In the genomic region with DNA sequence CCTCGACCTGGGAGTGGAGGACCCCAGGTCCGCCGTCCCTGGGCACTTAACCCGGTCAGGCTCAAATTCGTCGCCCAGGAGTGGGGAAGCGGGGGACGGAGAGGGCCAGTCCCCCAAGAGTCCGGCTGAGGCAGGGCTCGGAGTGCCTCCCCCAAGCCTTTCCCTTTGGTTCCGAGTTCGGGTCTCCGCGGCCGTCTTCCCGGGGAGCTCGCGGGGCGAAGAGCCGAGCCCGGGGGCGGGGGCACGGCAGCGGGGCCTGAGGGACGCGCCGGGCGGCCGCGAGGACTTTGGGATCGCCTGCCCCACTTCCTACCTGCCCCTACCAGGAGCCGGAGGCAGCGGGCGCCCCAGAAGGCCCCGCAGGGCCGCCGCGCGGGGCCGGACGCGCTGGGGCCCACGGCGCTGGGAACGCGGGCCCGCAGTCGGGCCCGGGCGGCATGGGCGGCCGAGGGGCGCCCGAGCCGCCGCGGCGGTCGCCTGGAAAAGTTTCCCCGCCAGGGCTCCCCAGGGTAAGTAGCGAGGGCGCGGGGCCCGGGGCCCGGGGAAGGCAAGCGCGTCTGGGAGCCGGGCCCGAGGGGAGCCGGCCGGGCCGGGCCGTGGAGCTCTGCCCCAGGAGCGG, we compare ENCODE assay signal across 8 cellular contexts. TPM values are rescaled to one million over a fixed set of nuclear protein-coding genes. Genes with fewer than 3 reads are reported as not detected.
DNase-seq lines count a peak whose midpoint lies in the region; ATAC-seq, FAIRE-seq and TF ChIP-seq lines count a peak whose summit lies in the region.

No MANE protein-coding gene starts in this region.

- no peaks in the 10 kb centered on the region for H3K27me3 Mint-ChIP-seq in stimulated activated memory B cell treated with anti-CD40 and anti-IgM and Interleukin-4, amounts not matched to agents 10 μg/mL and 1 μg/mL and 100 μg/mL, for 72 hours

- H2AFZ ChIP-seq in GM12878 (ENCODE audit: control insufficient read depth, low read depth, low read length) = peak overlapping the region; percentile 61
- peak overlapping the region; percentile 33 for H2AFZ ChIP-seq in keratinocyte (ENCODE audit: control insufficient read depth, low read length)

- FAIRE-seq in GM12878 (lab: Jason Lieb, UNC) = no peak
- no peak for FAIRE-seq in keratinocyte (lab: Jason Lieb, UNC)
- FAIRE-seq in frontal cortex (lab: Jason Lieb, UNC) = no peak

- H3K4me3 Mint-ChIP-seq in stimulated activated memory B cell treated with anti-CD40 and anti-IgM and Interleukin-4, amounts not matched to agents 10 μg/mL and 1 μg/mL and 100 μg/mL, for 72 hours = peak overlapping the region; percentile 86

- RAD21 ChIA-PET in GM12878 (lab: Charles Lee; ENCODE audit: unreplicated experiment) = interaction anchor here (0.5 to 2.8 kb wide), 8 partner anchors 15 to 163 kb away, joined by 3 to 11 read pairs (median 4); no protein-coding TSS in a partner anchor

- H3K9ac ChIP-seq in NT2/D1 (ENCODE audit: insufficient read length, low read depth) (peak overlapping the region; percentile 92), GM12878 (ENCODE audit: control insufficient read depth, insufficient read depth, low read length) (peak overlapping the region; percentile 93), keratinocyte (ENCODE audit: control insufficient read depth, extremely low read depth, insufficient read depth, low read length) (peak overlapping the region; percentile 88)

- H3K27ac Mint-ChIP-seq in stimulated activated memory B cell treated with anti-CD40 and anti-IgM and Interleukin-4, amounts not matched to agents 10 μg/mL and 1 μg/mL and 100 μg/mL, for 72 hours = peak overlapping the region; percentile 82

- H3K27me3 ChIP-seq in NT2/D1 (ENCODE audit: insufficient read depth, insufficient read length) (no peaks in the 10 kb centered on the region), GM12878 (replicated peaks in 1 of 2; ENCODE audit: control insufficient read depth in 2 of 2, insufficient read depth in 2 of 2, low read length in 1 of 2) (no peaks in the 10 kb centered on the region), keratinocyte (ENCODE audit: control insufficient read depth, extremely low read depth, insufficient read depth, low read length) (no peaks in the 10 kb centered on the region)

- 1% methylated on average over 51 of the region's 74 CpGs for WGBS in GM12878 (ENCODE audit: insufficient coverage, insufficient replicate concordance, low lambda C conversion rate, missing lambda C conversion rate)

- intact Hi-C loops in GM12878 (cut with micrococcal nuclease; ENCODE audit: unreplicated experiment) = loop anchor here (1.0 to 5.0 kb wide), 4 partner anchors 39 to 154 kb away; partner anchors contain the start of gene BLM

- no TSS peak for BruUV-seq in GM12878 (replicated peaks; lab: Mats Ljungman, UMichigan)

- DNase-seq in activated effector memory CD4-positive, alpha-beta T cell treated with anti-CD3 and anti-CD28 coated beads, Interleukin-2, amount 50 U/mL, for 16 hours = peak; percentile 76
- DNase-seq in activated effector memory CD4-positive, alpha-beta T cell treated with Interleukin-2 at 50 U/mL for 16 hours = no peak
- DNase-seq in NT2/D1 (ENCODE audit: low read depth, low spot score) = no peak
- DNase-seq in GM12878 (ENCODE audit: low read depth, low spot score) = no peak
- no peak for DNase-seq in keratinocyte (ENCODE audit: low read depth, low spot score)
- no peak for DNase-seq in DMS79 treated with DMSO at 0.1 percent for 48 hours (lab: John Stamatoyannopoulos, UW)
- DNase-seq in frontal cortex (ENCODE audit: low spot score in 2 of 2) = no peak

- H4K20me1 ChIP-seq in GM12878 (ENCODE audit: control insufficient read depth, insufficient read depth) (peaks cover 4% of the 10 kb centered on the region; the same call in 1 of the 2 replicates), keratinocyte (ENCODE audit: control insufficient read depth, extremely low read depth, insufficient read depth, low read length) (no peaks in the 10 kb centered on the region)

- H3K9me3 ChIP-seq in NT2/D1 (ENCODE audit: insufficient read depth, low read length) = no peaks in the 10 kb centered on the region
- no peaks in the 10 kb centered on the region for H3K9me3 ChIP-seq in GM12878 (replicated peaks; ENCODE audit: control insufficient read depth, insufficient read depth, low read length)
- H3K9me3 ChIP-seq in keratinocyte (ENCODE audit: control insufficient read depth, low read depth, low read length) = no peaks in the 10 kb centered on the region

- peaks cover 1% of the 10 kb centered on the region for H3K36me3 Mint-ChIP-seq in stimulated activated memory B cell treated with anti-CD40 and anti-IgM and Interleukin-4, amounts not matched to agents 10 μg/mL and 1 μg/mL and 100 μg/mL, for 72 hours

- H3K4me1 ChIP-seq in NT2/D1 (ENCODE audit: insufficient read depth, insufficient read length) (peaks cover 35% of the 10 kb centered on the region), GM12878 (ENCODE audit: control insufficient read depth, insufficient read depth, low read length) (peaks cover 28% of the 10 kb centered on the region), keratinocyte (ENCODE audit: control insufficient read depth, extremely low read depth, insufficient read depth, low read length) (peaks cover 49% of the 10 kb centered on the region)

- TF ChIP-seq RAD21 in GM12878 (IDR thresholded peaks at IDR 0.05; ENCODE audit: insufficient read depth, low read depth, low read length) = no peak

- TF ChIP-seq EP300 in GM12878 (IDR thresholded peaks at IDR 0.05; ENCODE audit: borderline replicate concordance in 1 of 2, control insufficient read depth in 1 of 2, low read depth in 2 of 2, low read length in 2 of 2) = no peak

- H3K9me3 Mint-ChIP-seq in stimulated activated memory B cell treated with anti-CD40 and anti-IgM and Interleukin-4, amounts not matched to agents 10 μg/mL and 1 μg/mL and 100 μg/mL, for 72 hours = no peaks in the 10 kb centered on the region

- H3K36me3 ChIP-seq in NT2/D1 (ENCODE audit: insufficient read depth, insufficient read length, low read length) = peaks cover 12% of the 10 kb centered on the region
- peaks cover 0 to 5% of the 10 kb centered on the region in 2 experiments; a peak in 2 of 4 replicates for H3K36me3 ChIP-seq in GM12878 (ENCODE audit: control insufficient read depth in 2 of 2, insufficient read depth in 2 of 2, low read length in 1 of 2)
- peaks cover 4 to 5% of the 10 kb centered on the region in 2 experiments for H3K36me3 ChIP-seq in keratinocyte (ENCODE audit: control insufficient read depth in 2 of 2, extremely low read depth in 1 of 2, insufficient read depth in 2 of 2, low read length in 2 of 2)

- SMC1A ChIA-PET in GM12878 (lab: Charles Lee; ENCODE audit: uncharacterized antibody, unreplicated experiment) = interaction anchor here (1.0 to 2.4 kb wide), 8 partner anchors 13 to 223 kb away, joined by 3 to 10 read pairs (median 4); partner anchors contain the start of gene FES

- dilution Hi-C loops in keratinocyte (cut with MboI; ENCODE audit: extremely low pct_ligation_motif_present, low sequenced_read_pairs) = no loop called here

- peak overlapping the region; percentile 98 for H3K4me2 ChIP-seq in GM12878 (ENCODE audit: control insufficient read depth, insufficient read depth)
- peak overlapping the region; percentile 85 for H3K4me2 ChIP-seq in keratinocyte (ENCODE audit: control insufficient read depth, extremely low read depth, insufficient read depth, low read depth, low read length)

- TF ChIP-seq CTCF in GM12878 (IDR thresholded peaks at IDR 0.05 in 2 of 3, conservative IDR thresholded peaks at IDR 0.05 in 1 of 3; ENCODE audit: control insufficient read depth in 2 of 3, extremely low read depth in 1 of 3, insufficient read depth in 1 of 3, low read depth in 3 of 3, low read length in 3 of 3) (no peak), keratinocyte (optimal IDR thresholded peaks at IDR 0.05 in 1 of 3, IDR thresholded peaks at IDR 0.05 in 1 of 3, conservative IDR thresholded peaks at IDR 0.05 in 1 of 3; ENCODE audit: extremely low read depth in 1 of 3, insufficient read depth in 2 of 3, low read length in 3 of 3) (no peak)

- CTCF ChIA-PET in GM12878 (lab: Yijun Ruan, JAX) = interaction anchor here (1.0 to 2.2 kb wide), 3 partner anchors 14 to 61 kb away, joined by 4 to 10 read pairs (median 10); partner anchors contain the start of gene HDDC3

- H3K79me2 ChIP-seq in GM12878 (ENCODE audit: control insufficient read depth, insufficient read depth, low read length) (peaks cover 29% of the 10 kb centered on the region), keratinocyte (ENCODE audit: control insufficient read depth, insufficient read depth, low read length) (peaks cover 52% of the 10 kb centered on the region)

- H3K4me1 Mint-ChIP-seq in stimulated activated memory B cell treated with anti-CD40 and anti-IgM and Interleukin-4, amounts not matched to agents 10 μg/mL and 1 μg/mL and 100 μg/mL, for 72 hours = peaks cover 68% of the 10 kb centered on the region

- POLR2A ChIA-PET in GM12878 (lab: Charles Lee) = interaction anchor here (0.9 to 1.7 kb wide), 4 partner anchors 19 to 61 kb away, joined by 3 to 7 read pairs (median 4); partner anchors contain the start of gene HDDC3

- H3K9me1 ChIP-seq in keratinocyte (ENCODE audit: control insufficient read depth, extremely low read depth, insufficient read depth, low read length) = peaks cover 5% of the 10 kb centered on the region

- in situ Hi-C loops in GM12878 (cut with MboI) = no loop called here

- peak overlapping the region; percentile 67 for H3K4me3 ChIP-seq in NT2/D1 (ENCODE audit: insufficient read length, low read depth)
- H3K4me3 ChIP-seq in GM12878 = peak overlapping the region; percentile 94
- H3K4me3 ChIP-seq in keratinocyte (ENCODE audit: control insufficient read depth in 2 of 3, extremely low read depth in 1 of 3, insufficient read depth in 2 of 3, low read depth in 1 of 3, low read length in 3 of 3) = peak overlapping the region; percentile 61 to 89 (median 88)

- peak; percentile 23 for ATAC-seq in GM12878
- no peak for ATAC-seq in stimulated activated memory B cell treated with anti-CD40 and anti-IgM and Interleukin-4, amounts not matched to agents 10 μg/mL and 1 μg/mL and 100 μg/mL, for 72 hours

- H3K27ac ChIP-seq in GM12878 (ENCODE audit: control insufficient read depth, insufficient read depth) = peak overlapping the region; percentile 79
- H3K27ac ChIP-seq in keratinocyte (ENCODE audit: control insufficient read depth, insufficient read depth, low read length) = peak overlapping the region; percentile 92

- TF ChIP-seq POLR2A in GM12878 (IDR thresholded peaks at IDR 0.05; ENCODE audit: low read depth, low read length) = peak; percentile 10; the same call in 1 of the 2 replicates

RNA-seq across cellular contexts. Expression of gene FURIN, which starts 2.8 kb away (rescaled TPM):
- 47.7 and 63.7 TPM in 2 replicates for total RNA-seq in GM12878 (2013; cell fraction: nucleolus; rRNA removed)
- total RNA-seq in GM12878 (2014; rRNA removed) = 20.8 and 24.5 TPM in 2 replicates
- 9.9 and 11.2 TPM in 2 replicates for total RNA-seq in GM12878 (2014; rRNA removed; fragmentation: Illumina TruSeq; extraction: Trizol)
- 36.9 and 39.9 TPM in 2 replicates for total RNA-seq in GM12878 (2021)
- 10.8 TPM for polyA plus RNA-seq in GM12878 (2011; ENCODE audit: low read depth)
- polyA plus RNA-seq in GM12878 (2011; rRNA removed) = 1.9 and 5.6 TPM in 2 replicates
- 8.3 and 8.8 TPM in 2 replicates for polyA plus RNA-seq in GM12878 (2011; cell fraction: cytosol; rRNA removed)
- 11.4 and 16.8 TPM in 2 replicates for polyA plus RNA-seq in GM12878 (2011; cell fraction: nucleus; rRNA removed)
- 21.1 and 27.0 TPM in 2 replicates for polyA plus RNA-seq in GM12878 (2012)
- polyA plus RNA-seq in GM12878 (2014; fragmentation: Illumina TruSeq; extraction: Trizol) = 3.3 and 10.1 TPM in 2 replicates
- 1 to 10 TPM in 1 of 2 experiments, under 1 TPM in 1; 0.47 to 1.3 TPM for polyA plus RNA-seq in GM12878 (2014; fragmentation: Nextera tagmentation; extraction: Ambion mirVana)
- 23.2 and 26.3 TPM in 2 replicates for polyA plus RNA-seq in GM12878 (2014; rRNA removed)
- 1 to 10 TPM; 5.6 to 5.9 TPM for polyA plus RNA-seq in GM12878 (2016; fragmentation: Nextera tagmentation; extraction: Ambion mirVana)
- 7.2 and 13.4 TPM in 2 replicates for polyA minus RNA-seq in GM12878 (2011; rRNA and poly(A)+ RNA removed)
- 5.5 and 10.8 TPM in 2 replicates for polyA minus RNA-seq in GM12878 (2011; cell fraction: cytosol; rRNA and poly(A)+ RNA removed)
- polyA minus RNA-seq in GM12878 (2011; cell fraction: nucleus; rRNA and poly(A)+ RNA removed) = 5.2 and 5.9 TPM in 2 replicates
- polyA plus RNA-seq in keratinocyte = 22.8 to 36.5 TPM (median 34.7 TPM) in 3 replicates
- polyA plus RNA-seq in keratinocyte (2011; ENCODE audit: low read depth) = 52.4 TPM
- polyA plus RNA-seq in keratinocyte (2011; cell fraction: cytosol; rRNA removed) = 18.2 and 36.2 TPM in 2 replicates
- polyA plus RNA-seq in keratinocyte (2011; cell fraction: nucleus; rRNA removed) = 54.7 and 61.8 TPM in 2 replicates
- polyA plus RNA-seq in keratinocyte (2012; ENCODE audit: low replicate concordance) = 44.8 and 74.3 TPM in 2 replicates
- polyA minus RNA-seq in keratinocyte = 41.0 to 160 TPM (median 48.8 TPM) in 3 replicates
- 88.1 TPM for polyA minus RNA-seq in keratinocyte (2011; cell fraction: cytosol; rRNA and poly(A)+ RNA removed)
- 67.9 and 69.1 TPM in 2 replicates for polyA minus RNA-seq in keratinocyte (2011; cell fraction: nucleus; rRNA and poly(A)+ RNA removed)
- total RNA-seq in frontal cortex = 9.4 TPM

RNA-seq across cellular contexts. Expression of gene FES, which starts 13.1 kb away (rescaled TPM):
- 21.3 and 22.9 TPM in 2 replicates for total RNA-seq in GM12878 (2013; cell fraction: nucleolus; rRNA removed)
- 19.5 and 21.7 TPM in 2 replicates for total RNA-seq in GM12878 (2014; rRNA removed)
- 6.1 and 7.0 TPM in 2 replicates for total RNA-seq in GM12878 (2014; rRNA removed; fragmentation: Illumina TruSeq; extraction: Trizol)
- total RNA-seq in GM12878 (2021) = 17.7 and 23.9 TPM in 2 replicates
- 2.3 TPM for polyA plus RNA-seq in GM12878 (2011; ENCODE audit: low read depth)
- polyA plus RNA-seq in GM12878 (2011; rRNA removed) = 0.07 and 0.09 TPM in 2 replicates
- 0.12 and 0.13 TPM in 2 replicates for polyA plus RNA-seq in GM12878 (2011; cell fraction: cytosol; rRNA removed)
- polyA plus RNA-seq in GM12878 (2011; cell fraction: nucleus; rRNA removed) = 0.28 and 0.34 TPM in 2 replicates
- 6.4 and 6.7 TPM in 2 replicates for polyA plus RNA-seq in GM12878 (2012)
- polyA plus RNA-seq in GM12878 (2014; fragmentation: Illumina TruSeq; extraction: Trizol) = 0.60 and 3.8 TPM in 2 replicates
- 1 to 10 TPM in 1 of 2 experiments, under 1 TPM in 1; 0.56 to 1.0 TPM for polyA plus RNA-seq in GM12878 (2014; fragmentation: Nextera tagmentation; extraction: Ambion mirVana)
- polyA plus RNA-seq in GM12878 (2014; rRNA removed) = 14.6 and 20.6 TPM in 2 replicates
- 10 to 100 TPM; 12.7 to 16.1 TPM for polyA plus RNA-seq in GM12878 (2016; fragmentation: Nextera tagmentation; extraction: Ambion mirVana)
- 0.10 TPM in 1 of 2 replicates, not detected in the other for polyA minus RNA-seq in GM12878 (2011; rRNA and poly(A)+ RNA removed)
- 0.83 TPM in 1 of 2 replicates, not detected in the other for polyA minus RNA-seq in GM12878 (2011; cell fraction: cytosol; rRNA and poly(A)+ RNA removed)
- 0.73 and 0.96 TPM in 2 replicates for polyA minus RNA-seq in GM12878 (2011; cell fraction: nucleus; rRNA and poly(A)+ RNA removed)
- 0.24 to 0.34 TPM (median 0.28 TPM) in 3 replicates for polyA plus RNA-seq in keratinocyte
- not detected for polyA plus RNA-seq in keratinocyte (2011; ENCODE audit: low read depth)
- 0.10 and 0.14 TPM in 2 replicates for polyA plus RNA-seq in keratinocyte (2011; cell fraction: cytosol; rRNA removed)
- polyA plus RNA-seq in keratinocyte (2011; cell fraction: nucleus; rRNA removed) = 0.11 and 0.56 TPM in 2 replicates
- 0.16 and 0.82 TPM in 2 replicates for polyA plus RNA-seq in keratinocyte (2012; ENCODE audit: low replicate concordance)
- polyA minus RNA-seq in keratinocyte = 0.83 to 3.2 TPM in 2 of 3 replicates, not detected in the other
- polyA minus RNA-seq in keratinocyte (2011; cell fraction: cytosol; rRNA and poly(A)+ RNA removed) = not detected
- not detected in 2 replicates for polyA minus RNA-seq in keratinocyte (2011; cell fraction: nucleus; rRNA and poly(A)+ RNA removed)
- 3.7 TPM for total RNA-seq in frontal cortex

RNA-seq across cellular contexts. Expression of gene MAN2A2, which starts 31.9 kb away (rescaled TPM):
- total RNA-seq in GM12878 (2013; cell fraction: nucleolus; rRNA removed) = 183 and 231 TPM in 2 replicates
- 25.4 and 29.5 TPM in 2 replicates for total RNA-seq in GM12878 (2014; rRNA removed)
- 16.6 and 18.0 TPM in 2 replicates for total RNA-seq in GM12878 (2014; rRNA removed; fragmentation: Illumina TruSeq; extraction: Trizol)
- total RNA-seq in GM12878 (2021) = 62.4 and 79.4 TPM in 2 replicates
- 21.4 TPM for polyA plus RNA-seq in GM12878 (2011; ENCODE audit: low read depth)
- polyA plus RNA-seq in GM12878 (2011; rRNA removed) = 19.4 and 38.9 TPM in 2 replicates
- polyA plus RNA-seq in GM12878 (2011; cell fraction: cytosol; rRNA removed) = 46.4 and 74.6 TPM in 2 replicates
- polyA plus RNA-seq in GM12878 (2011; cell fraction: nucleus; rRNA removed) = 937 and 972 TPM in 2 replicates
- 39.6 and 54.1 TPM in 2 replicates for polyA plus RNA-seq in GM12878 (2012)
- 26.9 and 47.8 TPM in 2 replicates for polyA plus RNA-seq in GM12878 (2014; fragmentation: Illumina TruSeq; extraction: Trizol)
- 1 to 10 TPM; 4.2 to 4.4 TPM for polyA plus RNA-seq in GM12878 (2014; fragmentation: Nextera tagmentation; extraction: Ambion mirVana)
- 66.4 and 71.1 TPM in 2 replicates for polyA plus RNA-seq in GM12878 (2014; rRNA removed)
- polyA plus RNA-seq in GM12878 (2016; fragmentation: Nextera tagmentation; extraction: Ambion mirVana) = 10 to 100 TPM; 13.7 to 16.8 TPM
- polyA minus RNA-seq in GM12878 (2011; rRNA and poly(A)+ RNA removed) = 36.3 and 44.3 TPM in 2 replicates
- 8.0 and 15.0 TPM in 2 replicates for polyA minus RNA-seq in GM12878 (2011; cell fraction: cytosol; rRNA and poly(A)+ RNA removed)
- 124 and 200 TPM in 2 replicates for polyA minus RNA-seq in GM12878 (2011; cell fraction: nucleus; rRNA and poly(A)+ RNA removed)
- polyA plus RNA-seq in keratinocyte = 6.6 to 13.4 TPM (median 9.7 TPM) in 3 replicates
- polyA plus RNA-seq in keratinocyte (2011; ENCODE audit: low read depth) = 7.3 TPM
- 6.5 and 7.6 TPM in 2 replicates for polyA plus RNA-seq in keratinocyte (2011; cell fraction: cytosol; rRNA removed)
- polyA plus RNA-seq in keratinocyte (2011; cell fraction: nucleus; rRNA removed) = 38.8 and 46.7 TPM in 2 replicates
- polyA plus RNA-seq in keratinocyte (2012; ENCODE audit: low replicate concordance) = 9.0 and 9.7 TPM in 2 replicates
- 16.9 to 46.0 TPM (median 20.4 TPM) in 3 replicates for polyA minus RNA-seq in keratinocyte
- 10.2 TPM for polyA minus RNA-seq in keratinocyte (2011; cell fraction: cytosol; rRNA and poly(A)+ RNA removed)
- polyA minus RNA-seq in keratinocyte (2011; cell fraction: nucleus; rRNA and poly(A)+ RNA removed) = 17.4 and 20.3 TPM in 2 replicates
- total RNA-seq in frontal cortex = 22.4 TPM
